Comparison of ENCODE assay signal across 1 cellular context in the genomic region with DNA sequence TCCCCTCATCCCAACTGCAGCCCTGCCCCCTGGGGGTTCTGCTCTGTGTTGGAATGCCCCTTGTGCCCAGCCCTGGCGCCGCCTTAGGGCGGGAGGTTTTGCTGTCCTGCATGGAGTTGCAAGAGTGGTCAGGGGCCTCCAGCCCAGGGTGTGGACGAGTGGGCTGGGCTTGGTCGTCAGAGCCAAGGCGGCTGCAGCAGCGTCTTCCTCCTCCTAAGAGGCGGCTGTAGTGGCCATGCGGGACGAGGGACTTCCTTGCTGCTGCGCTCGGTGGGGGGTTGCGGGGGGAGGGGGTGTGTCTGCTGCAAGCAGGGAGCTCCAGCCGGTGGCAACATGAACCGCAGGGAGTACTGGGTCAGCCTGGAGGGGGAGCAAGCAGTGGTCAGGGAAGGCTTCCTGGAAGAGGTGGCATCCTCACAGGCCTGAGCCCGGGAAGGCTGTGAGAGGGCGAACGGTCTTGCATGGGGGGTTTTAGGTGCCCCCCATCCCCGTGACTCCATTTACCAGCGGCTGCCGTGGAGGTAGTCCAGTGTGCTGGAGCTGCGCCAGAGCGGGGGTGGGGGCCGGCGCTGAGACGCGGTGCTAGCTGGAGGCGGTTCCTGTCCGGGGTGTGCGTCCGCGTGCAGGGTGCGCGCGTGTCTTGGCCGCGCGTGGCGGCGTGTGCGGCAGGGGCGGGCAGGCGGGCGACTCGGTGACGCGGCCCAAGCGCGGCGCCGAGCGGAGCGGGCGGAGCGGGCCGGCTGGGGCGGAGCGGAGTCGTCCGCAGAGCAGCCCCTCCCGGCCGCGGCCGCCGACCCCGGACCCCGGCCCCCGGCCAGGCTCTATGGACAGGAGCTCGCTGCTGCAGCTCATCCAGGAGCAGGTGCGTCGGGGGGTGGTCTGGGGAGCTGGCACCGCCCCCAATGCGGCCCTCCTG.
TF ChIP-seq lines count a peak whose summit lies in the region.

A gene (plus strand): TSS at position 704 of the 916 bp plus-strand sequence. CDS start 120 bp downstream, at position 824.

TF ChIP-seq in K562, 482 proteins besides CTCF, POLR2A, EP300 and RAD21 (continued from another document and continues in another):
- TF ChIP-seq PHB2 (IDR thresholded peaks at IDR 0.05; ENCODE audit: low read depth) (no peak), HDGF (IDR thresholded peaks at IDR 0.05) (peak; percentile 88), ZNF57 (CRISPR knock-in tag; IDR thresholded peaks at IDR 0.05) (0 out of 2 replicates have a peak, but pooled peaks have one; percentile 22), MCM5 (IDR thresholded peaks at IDR 0.05; ENCODE audit: low read depth) (no peak), SAFB (IDR thresholded peaks at IDR 0.05; ENCODE audit: borderline replicate concordance, low read depth, low read length) (peak; percentile 98), DIDO1 (tag; IDR thresholded peaks at IDR 0.05; ENCODE audit: low read depth) (no peak), RBM34 (IDR thresholded peaks at IDR 0.05; ENCODE audit: borderline replicate concordance, insufficient read depth, low read length) (no peak), TEAD2 (tag; IDR thresholded peaks at IDR 0.05) (no peak), XRCC3 (IDR thresholded peaks at IDR 0.05) (no peak), LARP7 (IDR thresholded peaks at IDR 0.05) (no peak), TAF9B (IDR thresholded peaks at IDR 0.05; ENCODE audit: partially characterized antibody) (no peak), ZNF124 (CRISPR knock-in tag; IDR thresholded peaks at IDR 0.05) (no peak), NR2C2 (CRISPR knock-in tag; IDR thresholded peaks at IDR 0.05) (no peak; the same call in 1 of the 2 replicates), NR2C2 (tag; IDR thresholded peaks at IDR 0.05) (no peak), POLR2B (IDR thresholded peaks at IDR 0.05; ENCODE audit: low read depth, partially characterized antibody) (peak; percentile 68), RB1 (IDR thresholded peaks at IDR 0.05; ENCODE audit: low read depth) (no peak; the same call in none of the 2 replicates), TCF7L2 (IDR thresholded peaks at IDR 0.05; ENCODE audit: low read depth, low read length) (no peak), POU5F1 (IDR thresholded peaks at IDR 0.05; ENCODE audit: borderline replicate concordance, low read depth, low read length, partially characterized antibody) (no peak), ARNT (IDR thresholded peaks at IDR 0.05) (0 out of 4 replicates have a peak, but pooled peaks of 1 of the 2 experiments have one; percentile 36), ZNF212 (CRISPR knock-in tag; IDR thresholded peaks at IDR 0.05) (no peak), PTBP1 (IDR thresholded peaks at IDR 0.05; ENCODE audit: low read depth, low read length) (peak; percentile 98), RNF2 (IDR thresholded peaks at IDR 0.05) (no peak; the same call in 1 of the 2 replicates), HMGN3 (IDR thresholded peaks at IDR 0.05; ENCODE audit: borderline replicate concordance, extremely low read depth, insufficient read length, low read depth, low read length) (peak; percentile 83), CCAR2 (IDR thresholded peaks at IDR 0.05; ENCODE audit: low read depth, low read length) (no peak), SMAD3 (CRISPR knock-in tag; conservative IDR thresholded peaks at IDR 0.05) (0 out of 2 replicates have a peak, but pooled peaks have one; percentile 19), TRIM24 (IDR thresholded peaks at IDR 0.05) (peak in 1 of 2 experiments; percentile 34; a peak in 1 of 4 replicates), HDAC8 (tag; IDR thresholded peaks at IDR 0.05) (no peak), ELF4 (CRISPR knock-in tag; IDR thresholded peaks at IDR 0.05) (0 out of 2 replicates have a peak, but pooled peaks have one; percentile 43), ZNF3 (CRISPR knock-in tag; IDR thresholded peaks at IDR 0.05) (no peak), U2AF1 (optimal IDR thresholded peaks at IDR 0.05; ENCODE audit: low read depth, low read length) (no peak), NEUROD1 (IDR thresholded peaks at IDR 0.05; ENCODE audit: borderline replicate concordance, low read depth, low read length, partially characterized antibody) (no peak)
- TF ChIP-seq, protein P1, sequence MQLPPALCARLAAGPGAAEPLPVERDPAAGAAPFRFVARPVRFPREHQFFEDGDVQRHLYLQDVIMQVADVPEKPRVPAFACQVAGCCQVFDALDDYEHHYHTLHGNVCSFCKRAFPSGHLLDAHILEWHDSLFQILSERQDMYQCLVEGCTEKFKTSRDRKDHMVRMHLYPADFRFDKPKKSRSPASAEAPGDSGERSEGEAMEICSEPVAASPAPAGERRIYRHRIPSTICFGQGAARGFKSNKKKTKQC (CRISPR knock-in tag; IDR thresholded peaks at IDR 0.05), result 0 out of 2 replicates have a peak, but pooled peaks have one; percentile 19
- TF ChIP-seq, protein P2, sequence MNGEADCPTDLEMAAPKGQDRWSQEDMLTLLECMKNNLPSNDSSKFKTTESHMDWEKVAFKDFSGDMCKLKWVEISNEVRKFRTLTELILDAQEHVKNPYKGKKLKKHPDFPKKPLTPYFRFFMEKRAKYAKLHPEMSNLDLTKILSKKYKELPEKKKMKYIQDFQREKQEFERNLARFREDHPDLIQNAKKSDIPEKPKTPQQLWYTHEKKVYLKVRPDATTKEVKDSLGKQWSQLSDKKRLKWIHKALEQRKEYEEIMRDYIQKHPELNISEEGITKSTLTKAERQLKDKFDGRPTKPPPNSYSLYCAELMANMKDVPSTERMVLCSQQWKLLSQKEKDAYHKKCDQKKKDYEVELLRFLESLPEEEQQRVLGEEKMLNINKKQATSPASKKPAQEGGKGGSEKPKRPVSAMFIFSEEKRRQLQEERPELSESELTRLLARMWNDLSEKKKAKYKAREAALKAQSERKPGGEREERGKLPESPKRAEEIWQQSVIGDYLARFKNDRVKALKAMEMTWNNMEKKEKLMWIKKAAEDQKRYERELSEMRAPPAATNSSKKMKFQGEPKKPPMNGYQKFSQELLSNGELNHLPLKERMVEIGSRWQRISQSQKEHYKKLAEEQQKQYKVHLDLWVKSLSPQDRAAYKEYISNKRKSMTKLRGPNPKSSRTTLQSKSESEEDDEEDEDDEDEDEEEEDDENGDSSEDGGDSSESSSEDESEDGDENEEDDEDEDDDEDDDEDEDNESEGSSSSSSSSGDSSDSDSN (IDR thresholded peaks at IDR 0.05; ENCODE audit: borderline replicate concordance in 1 of 2, low read depth in 2 of 2, low read length in 2 of 2), result peak in 1 of 2 experiments; percentile 61; a peak in 1 of 4 replicates
- TF ChIP-seq, protein P3, sequence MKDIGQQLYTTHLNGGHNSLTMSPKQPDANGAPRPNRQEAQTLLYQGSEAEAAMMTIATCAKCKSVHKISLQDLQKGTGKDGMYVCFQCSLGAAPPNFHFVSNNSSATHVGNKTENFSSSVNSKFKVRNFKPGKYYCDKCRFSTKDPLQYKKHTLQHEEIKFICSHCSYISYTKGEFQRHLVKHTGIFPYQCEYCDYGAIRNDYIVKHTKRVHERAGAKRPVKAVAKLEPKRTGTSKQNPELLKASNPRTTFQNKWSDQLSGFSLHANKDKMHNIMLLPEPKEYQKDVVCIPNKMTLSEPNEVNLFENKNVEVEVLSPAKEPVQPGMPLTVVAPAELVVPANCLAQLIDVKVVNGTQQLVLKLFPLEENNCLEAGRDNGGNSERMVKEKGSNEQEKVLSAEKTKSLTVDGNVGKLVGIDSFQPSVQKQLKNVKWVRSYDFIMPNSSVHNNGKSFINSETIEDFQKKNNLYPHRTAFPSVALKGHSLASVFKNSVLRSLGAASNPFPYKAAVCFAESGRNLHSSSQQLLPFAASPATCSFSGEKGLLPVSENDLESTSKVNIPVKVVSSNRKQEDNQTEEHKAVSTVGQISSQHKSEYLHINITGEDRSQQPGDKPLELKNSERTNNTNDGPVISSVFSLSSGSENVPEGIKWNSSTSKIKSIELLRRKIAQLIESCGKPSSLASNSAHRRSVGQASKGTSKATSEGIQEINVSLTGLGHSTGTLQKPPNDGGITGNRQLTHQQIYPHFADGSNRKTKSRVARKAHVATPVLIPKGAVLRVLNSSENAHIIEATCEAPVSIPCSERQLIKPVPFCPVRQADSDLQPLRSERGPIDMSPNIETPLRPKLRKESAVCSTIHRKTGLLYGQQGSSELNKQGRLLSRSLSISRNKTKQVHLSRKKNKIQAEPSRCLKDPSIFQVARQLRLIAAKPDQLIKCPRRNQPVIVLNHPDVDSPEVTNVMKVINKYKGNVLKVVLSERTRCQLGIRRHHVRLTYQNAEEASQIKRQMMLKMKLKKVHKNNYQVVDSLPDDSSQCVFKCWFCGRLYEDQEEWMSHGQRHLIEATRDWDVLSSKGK (CRISPR knock-in tag; IDR thresholded peaks at IDR 0.05), result no peak
- TF ChIP-seq, protein P4, sequence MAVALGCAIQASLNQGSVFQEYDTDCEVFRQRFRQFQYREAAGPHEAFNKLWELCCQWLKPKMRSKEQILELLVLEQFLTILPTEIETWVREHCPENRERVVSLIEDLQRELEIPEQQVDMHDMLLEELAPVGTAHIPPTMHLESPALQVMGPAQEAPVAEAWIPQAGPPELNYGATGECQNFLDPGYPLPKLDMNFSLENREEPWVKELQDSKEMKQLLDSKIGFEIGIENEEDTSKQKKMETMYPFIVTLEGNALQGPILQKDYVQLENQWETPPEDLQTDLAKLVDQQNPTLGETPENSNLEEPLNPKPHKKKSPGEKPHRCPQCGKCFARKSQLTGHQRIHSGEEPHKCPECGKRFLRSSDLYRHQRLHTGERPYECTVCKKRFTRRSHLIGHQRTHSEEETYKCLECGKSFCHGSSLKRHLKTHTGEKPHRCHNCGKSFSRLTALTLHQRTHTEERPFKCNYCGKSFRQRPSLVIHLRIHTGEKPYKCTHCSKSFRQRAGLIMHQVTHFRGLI (CRISPR knock-in tag; IDR thresholded peaks at IDR 0.05), result no peak
- TF ChIP-seq, protein P5, sequence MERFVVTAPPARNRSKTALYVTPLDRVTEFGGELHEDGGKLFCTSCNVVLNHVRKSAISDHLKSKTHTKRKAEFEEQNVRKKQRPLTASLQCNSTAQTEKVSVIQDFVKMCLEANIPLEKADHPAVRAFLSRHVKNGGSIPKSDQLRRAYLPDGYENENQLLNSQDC (CRISPR knock-in tag; IDR thresholded peaks at IDR 0.05), result no peak
- TF ChIP-seq, protein P6, sequence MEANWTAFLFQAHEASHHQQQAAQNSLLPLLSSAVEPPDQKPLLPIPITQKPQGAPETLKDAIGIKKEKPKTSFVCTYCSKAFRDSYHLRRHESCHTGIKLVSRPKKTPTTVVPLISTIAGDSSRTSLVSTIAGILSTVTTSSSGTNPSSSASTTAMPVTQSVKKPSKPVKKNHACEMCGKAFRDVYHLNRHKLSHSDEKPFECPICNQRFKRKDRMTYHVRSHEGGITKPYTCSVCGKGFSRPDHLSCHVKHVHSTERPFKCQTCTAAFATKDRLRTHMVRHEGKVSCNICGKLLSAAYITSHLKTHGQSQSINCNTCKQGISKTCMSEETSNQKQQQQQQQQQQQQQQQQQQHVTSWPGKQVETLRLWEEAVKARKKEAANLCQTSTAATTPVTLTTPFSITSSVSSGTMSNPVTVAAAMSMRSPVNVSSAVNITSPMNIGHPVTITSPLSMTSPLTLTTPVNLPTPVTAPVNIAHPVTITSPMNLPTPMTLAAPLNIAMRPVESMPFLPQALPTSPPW (CRISPR knock-in tag; IDR thresholded peaks at IDR 0.05), result peak; percentile 72
- TF ChIP-seq, protein P7, sequence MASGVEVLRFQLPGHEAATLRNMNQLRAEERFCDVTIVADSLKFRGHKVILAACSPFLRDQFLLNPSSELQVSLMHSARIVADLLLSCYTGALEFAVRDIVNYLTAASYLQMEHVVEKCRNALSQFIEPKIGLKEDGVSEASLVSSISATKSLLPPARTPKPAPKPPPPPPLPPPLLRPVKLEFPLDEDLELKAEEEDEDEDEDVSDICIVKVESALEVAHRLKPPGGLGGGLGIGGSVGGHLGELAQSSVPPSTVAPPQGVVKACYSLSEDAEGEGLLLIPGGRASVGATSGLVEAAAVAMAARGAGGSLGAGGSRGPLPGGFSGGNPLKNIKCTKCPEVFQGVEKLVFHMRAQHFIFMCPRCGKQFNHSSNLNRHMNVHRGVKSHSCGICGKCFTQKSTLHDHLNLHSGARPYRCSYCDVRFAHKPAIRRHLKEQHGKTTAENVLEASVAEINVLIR (CRISPR knock-in tag; IDR thresholded peaks at IDR 0.05), result no peak
- TF ChIP-seq, protein P8, sequence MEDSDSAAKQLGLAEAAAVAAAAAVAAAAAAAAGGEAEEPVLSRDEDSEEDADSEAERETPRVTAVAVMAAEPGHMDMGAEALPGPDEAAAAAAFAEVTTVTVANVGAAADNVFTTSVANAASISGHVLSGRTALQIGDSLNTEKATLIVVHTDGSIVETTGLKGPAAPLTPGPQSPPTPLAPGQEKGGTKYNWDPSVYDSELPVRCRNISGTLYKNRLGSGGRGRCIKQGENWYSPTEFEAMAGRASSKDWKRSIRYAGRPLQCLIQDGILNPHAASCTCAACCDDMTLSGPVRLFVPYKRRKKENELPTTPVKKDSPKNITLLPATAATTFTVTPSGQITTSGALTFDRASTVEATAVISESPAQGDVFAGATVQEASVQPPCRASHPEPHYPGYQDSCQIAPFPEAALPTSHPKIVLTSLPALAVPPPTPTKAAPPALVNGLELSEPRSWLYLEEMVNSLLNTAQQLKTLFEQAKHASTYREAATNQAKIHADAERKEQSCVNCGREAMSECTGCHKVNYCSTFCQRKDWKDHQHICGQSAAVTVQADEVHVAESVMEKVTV (CRISPR knock-in tag; IDR thresholded peaks at IDR 0.05), result no peak
- TF ChIP-seq, protein P9, sequence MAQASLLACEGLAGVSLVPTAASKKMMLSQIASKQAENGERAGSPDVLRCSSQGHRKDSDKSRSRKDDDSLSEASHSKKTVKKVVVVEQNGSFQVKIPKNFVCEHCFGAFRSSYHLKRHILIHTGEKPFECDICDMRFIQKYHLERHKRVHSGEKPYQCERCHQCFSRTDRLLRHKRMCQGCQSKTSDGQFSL (CRISPR knock-in tag; IDR thresholded peaks at IDR 0.05), result peak; percentile 96
- TF ChIP-seq, protein P9 (tag; IDR thresholded peaks at IDR 0.05), result peak in 1 of 2 experiments; percentile 81; a peak in 2 of 4 replicates
- TF ChIP-seq, protein P10, sequence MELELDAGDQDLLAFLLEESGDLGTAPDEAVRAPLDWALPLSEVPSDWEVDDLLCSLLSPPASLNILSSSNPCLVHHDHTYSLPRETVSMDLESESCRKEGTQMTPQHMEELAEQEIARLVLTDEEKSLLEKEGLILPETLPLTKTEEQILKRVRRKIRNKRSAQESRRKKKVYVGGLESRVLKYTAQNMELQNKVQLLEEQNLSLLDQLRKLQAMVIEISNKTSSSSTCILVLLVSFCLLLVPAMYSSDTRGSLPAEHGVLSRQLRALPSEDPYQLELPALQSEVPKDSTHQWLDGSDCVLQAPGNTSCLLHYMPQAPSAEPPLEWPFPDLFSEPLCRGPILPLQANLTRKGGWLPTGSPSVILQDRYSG (tag; conservative IDR thresholded peaks at IDR 0.05; ENCODE audit: low read depth), result no peak
- TF ChIP-seq, protein P11, sequence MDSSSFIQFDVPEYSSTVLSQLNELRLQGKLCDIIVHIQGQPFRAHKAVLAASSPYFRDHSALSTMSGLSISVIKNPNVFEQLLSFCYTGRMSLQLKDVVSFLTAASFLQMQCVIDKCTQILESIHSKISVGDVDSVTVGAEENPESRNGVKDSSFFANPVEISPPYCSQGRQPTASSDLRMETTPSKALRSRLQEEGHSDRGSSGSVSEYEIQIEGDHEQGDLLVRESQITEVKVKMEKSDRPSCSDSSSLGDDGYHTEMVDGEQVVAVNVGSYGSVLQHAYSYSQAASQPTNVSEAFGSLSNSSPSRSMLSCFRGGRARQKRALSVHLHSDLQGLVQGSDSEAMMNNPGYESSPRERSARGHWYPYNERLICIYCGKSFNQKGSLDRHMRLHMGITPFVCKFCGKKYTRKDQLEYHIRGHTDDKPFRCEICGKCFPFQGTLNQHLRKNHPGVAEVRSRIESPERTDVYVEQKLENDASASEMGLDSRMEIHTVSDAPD (CRISPR knock-in tag; IDR thresholded peaks at IDR 0.05), result no peak
